20 cellular contexts compared by ENCODE assay signal in the genomic region with DNA sequence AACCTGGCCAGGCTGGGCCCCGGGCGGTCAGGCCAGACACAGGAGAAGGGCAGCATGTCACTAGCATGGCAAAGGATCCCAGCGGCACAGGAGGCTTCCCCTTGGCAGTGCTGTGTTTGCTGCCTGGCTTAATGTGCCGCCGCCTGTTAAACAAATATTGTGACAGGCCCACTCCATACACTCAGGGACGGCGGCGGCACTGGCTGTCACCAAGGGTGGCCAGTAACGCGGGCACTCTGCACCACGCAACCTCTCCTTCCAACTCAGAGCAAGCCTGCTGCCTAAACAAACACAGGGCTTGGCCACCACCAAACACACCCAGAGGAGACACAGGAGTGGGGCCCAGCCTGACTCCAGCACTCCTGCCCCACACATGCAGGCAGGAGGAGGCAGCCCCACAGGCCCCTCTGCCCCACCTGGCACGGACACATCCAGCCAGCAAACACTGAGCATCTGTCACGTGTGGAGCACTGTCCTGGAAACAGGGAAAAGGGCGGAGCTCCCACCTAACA. TPM values are rescaled to one million over a fixed set of nuclear protein-coding genes. Genes with fewer than 3 reads are reported as not detected.
DNase-seq lines count a peak whose midpoint lies in the region; ATAC-seq and TF ChIP-seq lines count a peak whose summit lies in the region.
"Had no signal": no experiment of that assay in that cellular context is flagged by ENCODE, and none has a peak within 500 bp of the region (broad histone marks: within the 10 kb centered on the region; RNA-seq: fewer than 3 reads in every experiment).

No MANE protein-coding gene starts in this region.

- peaks cover 12% of the 10 kb centered on the region for H3K27me3 ChIP-seq in HUES6 (ENCODE audit: control insufficient read depth, insufficient read depth, low read length)
- H3K27me3 ChIP-seq in colonic mucosa = no peaks in the 10 kb centered on the region
- no peaks in the 10 kb centered on the region for H3K27me3 ChIP-seq in uterus
- H3K27me3 ChIP-seq in CD4-positive, alpha-beta memory T cell (ENCODE audit: insufficient read depth, low read length) = no peaks in the 10 kb centered on the region
- H3K27me3 ChIP-seq: BLaER1, gastrocnemius medialis, sigmoid colon had no signal

- no peaks in the 10 kb centered on the region for H3K36me3 Mint-ChIP-seq in CD4-positive, alpha-beta memory T cell
- H3K36me3 Mint-ChIP-seq: natural killer cell had no signal

- H3K4me1 ChIP-seq in HUES6 (ENCODE audit: control insufficient read depth, insufficient read depth, low read length) (peaks cover 7% of the 10 kb centered on the region), colonic mucosa (peaks cover 9% of the 10 kb centered on the region), uterus (peaks cover 0 to 6% of the 10 kb centered on the region in 2 donors)
- peaks cover 7% of the 10 kb centered on the region for H3K4me1 ChIP-seq in CD4-positive, alpha-beta memory T cell (ENCODE audit: insufficient read depth, low read length)

- peaks cover 3 to 4% of the 10 kb centered on the region in 2 donors for H3K27me3 Mint-ChIP-seq in CD4-positive, alpha-beta memory T cell

- H3K9ac ChIP-seq in HUES6 (ENCODE audit: low read length) (peak overlapping the region; percentile 6), colonic mucosa (ENCODE audit: low read depth in 2 of 2, low read length in 2 of 2) (no peak overlapping the region)
- H3K9ac ChIP-seq: BLaER1 had no signal

- DNase-seq in NCI-H2171 (lab: John Stamatoyannopoulos, UW) (peak; percentile 32), colonic mucosa (peak; percentile 46), posterior vena cava (ENCODE audit: low spot score) (peak; percentile 75), uterus (no peak), omental fat pad (ENCODE audit: low spot score) (no peak)
- no peak for DNase-seq in CD4-positive, alpha-beta memory T cell
- DNase-seq: activated CD4-positive, alpha-beta T cell treated with anti-CD3 and anti-CD28 coated beads, Interleukin-2, amount 50 U/mL, for 48 hours; activated gamma-delta T cell treated with Interleukin-2 at 50 U/mL for 16 hours; endodermal cell; gastrocnemius medialis; HCEC 1CT; kidney; natural killer cell; RPMI8226; sigmoid colon; T-helper 2 cell had no signal

- H3K27ac ChIP-seq in HUES6 (ENCODE audit: low read depth, low read length) (no peak overlapping the region), colonic mucosa (peak overlapping the region; percentile 4), uterus (no peak overlapping the region)
- H3K27ac ChIP-seq in CD4-positive, alpha-beta memory T cell (ENCODE audit: low read depth, low read length) = no peak overlapping the region
- H3K27ac ChIP-seq: BLaER1, gastrocnemius medialis, sigmoid colon had no signal

- no peak for TF ChIP-seq POLR2A in uterus (IDR thresholded peaks at IDR 0.05)

- CTCF ChIA-PET in CD4-positive, alpha-beta memory T cell (lab: Charles Lee; ENCODE audit: partially characterized antibody) = interaction anchor here (1.2 to 2.4 kb wide), 3 partner anchors 790 to 1020 kb away, joined by 3 to 12 read pairs (median 8); no protein-coding TSS in a partner anchor

- POLR2A ChIA-PET in CD4-positive, alpha-beta memory T cell (lab: Charles Lee; ENCODE audit: partially characterized antibody) = no interaction called here

- peaks cover 0 to 19% (median 7%) of the 10 kb centered on the region in 4 donors for H3K4me1 Mint-ChIP-seq in CD4-positive, alpha-beta memory T cell

- H3K4me3 Mint-ChIP-seq in CD4-positive, alpha-beta memory T cell = no peak overlapping the region
- H3K4me3 Mint-ChIP-seq: endodermal cell; natural killer cell; stimulated activated naive CD8-positive, alpha-beta T cell treated with anti-CD3 and anti-CD28 coated beads, Interleukin-15, Interleukin-2, amounts not matched to agents 100 ng/mL and 50 ng/mL, for 24 hours had no signal

- H3K36me3 ChIP-seq in HUES6 (ENCODE audit: control insufficient read depth, insufficient read depth, low read length) = no peaks in the 10 kb centered on the region
- no peaks in the 10 kb centered on the region for H3K36me3 ChIP-seq in colonic mucosa
- no peaks in the 10 kb centered on the region for H3K36me3 ChIP-seq in uterus
- H3K36me3 ChIP-seq in CD4-positive, alpha-beta memory T cell (ENCODE audit: insufficient read depth, low read length) = no peaks in the 10 kb centered on the region
- H3K36me3 ChIP-seq: BLaER1, gastrocnemius medialis, sigmoid colon had no signal

- peak overlapping the region in 1 of 7 donors; percentile 7 for H3K27ac Mint-ChIP-seq in CD4-positive, alpha-beta memory T cell
- H3K27ac Mint-ChIP-seq: endodermal cell; natural killer cell; stimulated activated naive CD8-positive, alpha-beta T cell treated with anti-CD3 and anti-CD28 coated beads, Interleukin-15, Interleukin-2, amounts not matched to agents 100 ng/mL and 50 ng/mL, for 24 hours had no signal

- no peaks in the 10 kb centered on the region for H3K9me3 Mint-ChIP-seq in CD4-positive, alpha-beta memory T cell
- H3K9me3 Mint-ChIP-seq: endodermal cell; natural killer cell; stimulated activated naive CD8-positive, alpha-beta T cell treated with anti-CD3 and anti-CD28 coated beads, Interleukin-15, Interleukin-2, amounts not matched to agents 100 ng/mL and 50 ng/mL, for 24 hours had no signal

- H3K9me3 ChIP-seq in HUES6 (ENCODE audit: control insufficient read depth, insufficient read depth, low read depth, low read length) (no peaks in the 10 kb centered on the region), colonic mucosa (no peaks in the 10 kb centered on the region), uterus (no peaks in the 10 kb centered on the region)
- H3K9me3 ChIP-seq in CD4-positive, alpha-beta memory T cell (ENCODE audit: control insufficient read depth in 1 of 2, low read length in 2 of 2) = no peaks in the 10 kb centered on the region
- H3K9me3 ChIP-seq: BLaER1, gastrocnemius medialis, sigmoid colon had no signal

- no peak for TF ChIP-seq CTCF in colonic mucosa (IDR thresholded peaks at IDR 0.05)
- TF ChIP-seq CTCF in uterus (IDR thresholded peaks at IDR 0.05) = no peak
- TF ChIP-seq CTCF in omental fat pad (IDR thresholded peaks at IDR 0.05) = no peak

- H3K4me3 ChIP-seq in HUES6 (ENCODE audit: low read depth, low read length) (no peak overlapping the region), colonic mucosa (no peak overlapping the region), uterus (no peak overlapping the region)
- H3K4me3 ChIP-seq in CD4-positive, alpha-beta memory T cell (ENCODE audit: low read length in 2 of 2) = no peak overlapping the region
- H3K4me3 ChIP-seq: BLaER1, gastrocnemius medialis, sigmoid colon had no signal

- intact Hi-C loops in colonic mucosa (cut with DNase I) = loop anchor here (10.0 kb wide), 2 partner anchors 868 to 1018 kb away; a partner anchor contains a TSS
- intact Hi-C loops in posterior vena cava (cut with DNase I) = no loop called here
- intact Hi-C loops in uterus (cut with DNase I; ENCODE audit: low total_unique reads) = loop anchor here (10.0 kb wide), 1 partner anchor 878 kb away; no protein-coding TSS in a partner anchor
- intact Hi-C loops in CD4-positive, alpha-beta memory T cell (cut with micrococcal nuclease) = no loop called here

- ATAC-seq in omental fat pad (ENCODE audit: low FRiP score) (no peak), GM18909 (IDR thresholded peaks at IDR 0.05; ENCODE audit: poor library complexity, unreplicated experiment) (no peak)
- ATAC-seq: gastrocnemius medialis, natural killer cell had no signal

RNA-seq across cellular contexts. Expression of a gene that starts 48.0 kb away (rescaled TPM):
- 10 to 100 TPM; 23.4 to 38.0 TPM for total RNA-seq in colonic mucosa
- total RNA-seq in posterior vena cava = 10 to 100 TPM; 21.4 to 22.8 TPM
- 10 to 100 TPM; 22.4 to 72.5 (median 37.7) TPM for total RNA-seq in uterus
- total RNA-seq in omental fat pad = 10 to 100 TPM; 31.4 to 39.0 (median 33.5) TPM
- total RNA-seq in CD4-positive, alpha-beta memory T cell = 10 to 100 TPM; 28.3 to 29.7 TPM
- polyA plus RNA-seq in CD4-positive, alpha-beta memory T cell = 10 to 100 TPM; 33.1 to 40.1 TPM

RNA-seq across cellular contexts. Expression of a gene that starts 55.7 kb away (rescaled TPM):
- total RNA-seq in colonic mucosa = 10 to 100 TPM; 14.7 to 93.0 TPM
- total RNA-seq in posterior vena cava = 1 to 10 TPM; 4.0 to 5.6 TPM
- 10 to 100 TPM in 2 of 4 donors, 1 to 10 TPM in 2; 5.9 to 80.3 (median 15.7) TPM for total RNA-seq in uterus
- total RNA-seq in omental fat pad = 10 to 100 TPM in 1 of 4 donors, 1 to 10 TPM in 3; 2.7 to 10.4 (median 5.9) TPM
- 10 to 100 TPM in 1 of 2 experiments, 1 to 10 TPM in 1; 7.7 to 12.8 TPM for total RNA-seq in CD4-positive, alpha-beta memory T cell
- polyA plus RNA-seq in CD4-positive, alpha-beta memory T cell = 1 to 10 TPM; 6.9 to 7.7 TPM

Comparison
In these comparisons a context has a peak if more than half of its experiments do, and no peak if none do; other contexts are left out.
1. DNase-seq: peak in NCI-H2171 (single experiment), colonic mucosa (single experiment) and posterior vena cava (single experiment); none in uterus (0 of 2), omental fat pad (single experiment) and CD4-positive, alpha-beta memory T cell (0 of 5).
2. intact Hi-C loops: an anchor here in colonic mucosa (10.0 kb wide) and uterus (10.0 kb wide); none called in posterior vena cava and CD4-positive, alpha-beta memory T cell.